9 cellular contexts compared by ENCODE assay signal in the genomic region with DNA sequence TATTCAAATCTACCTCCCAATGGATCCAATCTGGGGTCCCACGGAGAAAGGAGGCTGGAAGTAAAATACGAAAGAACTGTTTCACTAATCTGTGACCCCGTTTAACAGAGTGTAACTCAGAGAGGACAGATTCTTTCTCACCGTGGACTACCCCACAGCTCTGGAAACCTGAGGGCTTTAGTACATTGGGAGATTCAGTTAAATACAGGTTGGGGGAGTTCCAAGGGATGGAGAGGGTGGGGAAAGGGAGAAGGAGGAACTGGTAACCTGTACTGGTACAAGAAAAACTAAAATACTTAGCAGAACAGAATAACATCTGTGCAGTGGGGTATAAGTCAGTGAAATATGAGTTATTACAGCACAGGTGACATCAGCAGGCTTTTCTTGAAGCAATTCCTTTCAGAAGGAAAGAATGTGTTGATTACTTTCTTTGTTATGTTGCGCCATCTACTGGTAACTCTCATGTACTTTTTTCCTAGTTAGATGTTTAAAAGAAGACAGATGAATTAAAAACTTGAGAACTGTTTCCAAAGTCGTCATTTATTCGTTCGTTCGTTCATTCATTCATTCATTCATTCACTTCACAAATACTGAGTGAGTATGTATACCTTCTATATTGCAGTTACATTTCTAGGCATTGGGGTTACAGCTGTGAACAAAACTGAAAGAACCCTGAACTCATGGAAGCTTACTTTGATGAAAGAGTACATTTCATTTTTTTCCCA. TPM values are rescaled to one million over a fixed set of nuclear protein-coding genes. Genes with fewer than 3 reads are reported as not detected.
DNase-seq lines count a peak whose midpoint lies in the region; ATAC-seq, FAIRE-seq and TF ChIP-seq lines count a peak whose summit lies in the region.
"Had no signal": no experiment of that assay in that cellular context is flagged by ENCODE, and none has a peak within 500 bp of the region (broad histone marks: within the 10 kb centered on the region; RNA-seq: fewer than 3 reads in every experiment).

No MANE protein-coding gene starts in this region.

- no peaks in the 10 kb centered on the region for H3K9me2 ChIP-seq in MM.1S (replicated peaks; ENCODE audit: insufficient read depth, low read length)

- no peak for ATAC-seq in GM18511 (IDR thresholded peaks at IDR 0.05; ENCODE audit: unreplicated experiment)

- no peaks in the 10 kb centered on the region for H3K36me3 ChIP-seq in MM.1S (replicated peaks; ENCODE audit: insufficient read depth, low read length)
- H3K36me3 ChIP-seq: BLaER1 had no signal

- TF ChIP-seq CTCF in MM.1S (IDR thresholded peaks at IDR 0.05; ENCODE audit: low read length): peak; percentile 72

- no peak overlapping the region for H3K4me2 ChIP-seq in MM.1S (ENCODE audit: low read depth, low read length)
- H3K4me2 ChIP-seq: BLaER1 had no signal

- no peaks in the 10 kb centered on the region for H4K20me1 ChIP-seq in MM.1S (ENCODE audit: insufficient read depth, low read length)
- H4K20me1 ChIP-seq: BLaER1 had no signal

- H3K27me3 ChIP-seq in MM.1S (replicated peaks; ENCODE audit: insufficient read depth, low read length): no peaks in the 10 kb centered on the region
- H3K27me3 ChIP-seq: BLaER1 had no signal

- H2AFZ ChIP-seq in MM.1S (ENCODE audit: low read length): no peak overlapping the region

- peak; percentile 90 for FAIRE-seq in endometrium (lab: Jason Lieb, UNC)

- H3K9ac ChIP-seq in MM.1S (ENCODE audit: low read length): no peak overlapping the region
- H3K9ac ChIP-seq: BLaER1 had no signal

- no peak overlapping the region for H3K4me3 ChIP-seq in MM.1S (ENCODE audit: low read length)
- H3K4me3 ChIP-seq: BLaER1 had no signal

- no peaks in the 10 kb centered on the region for H3F3A ChIP-seq in MM.1S (ENCODE audit: insufficient read depth, low read length)

- H3K4me1 ChIP-seq in MM.1S (ENCODE audit: low read length): no peaks in the 10 kb centered on the region
- H3K4me1 ChIP-seq: BLaER1 had no signal

- DNase-seq in NCI-H510A treated with DMSO at 0.1 percent for 48 hours (lab: John Stamatoyannopoulos, UW) (peak; percentile 70), NCI-H510A (lab: John Stamatoyannopoulos, UW) (no peak), MM.1S (peak; percentile 77), RPMI7951 (ENCODE audit: low read depth) (peak; percentile 67), middle frontal gyrus (ENCODE audit: extremely low spot score, low spot score) (peak; percentile 62), activated gamma-delta T cell treated with Interleukin-2 at 50 U/mL for 16 hours (no peak)

- no peaks in the 10 kb centered on the region for H3K9me3 ChIP-seq in MM.1S (replicated peaks; ENCODE audit: insufficient read depth, low read length)

- no peak overlapping the region for H3K27ac ChIP-seq in MM.1S (ENCODE audit: low read length)
- H3K27ac ChIP-seq: BLaER1 had no signal

- H3K79me2 ChIP-seq in MM.1S (ENCODE audit: low read length): no peaks in the 10 kb centered on the region

RNA-seq across cellular contexts. Expression of a gene that starts 30.0 kb away (rescaled TPM):
- total RNA-seq in RPMI7951 (2014; rRNA removed; shearing (Covaris generic)): 43.7 and 45.1 TPM in 2 replicates

Comparison
In these comparisons a context has a peak if more than half of its experiments do, and no peak if none do; other contexts are left out.
1. DNase-seq: peak in NCI-H510A treated with DMSO at 0.1 percent for 48 hours (single experiment), MM.1S (single experiment), RPMI7951 (single experiment) and middle frontal gyrus (single experiment); none in NCI-H510A (single experiment) and activated gamma-delta T cell treated with Interleukin-2 at 50 U/mL for 16 hours (single experiment).